In the genomic region with DNA sequence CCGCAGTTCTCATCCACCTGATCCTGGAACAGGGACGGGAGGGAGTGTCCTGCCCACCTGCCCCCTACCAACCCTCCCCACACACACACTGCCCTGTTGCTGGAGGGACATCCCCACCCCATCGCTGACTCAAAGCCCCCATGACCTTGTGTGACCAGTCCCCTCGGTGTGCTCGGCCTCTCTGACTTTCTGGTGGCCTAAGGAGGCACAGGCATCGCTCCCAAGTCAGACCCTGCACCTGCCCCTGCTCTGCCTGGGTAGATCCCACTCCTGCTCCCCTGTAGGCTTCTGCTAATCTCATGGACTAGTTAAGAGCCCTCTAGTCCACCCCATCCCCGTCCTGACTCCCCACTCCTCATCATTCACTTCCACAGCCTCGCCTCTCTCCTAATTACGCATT, we compare ENCODE assay signal across 23 cellular contexts. TPM values are rescaled to one million over a fixed set of nuclear protein-coding genes. Genes with fewer than 3 reads are reported as not detected.
A peak's percentile ranks its signal among the peaks of the same experiment; 100 is the strongest.
DNase-seq lines count a peak whose midpoint lies in the region; ATAC-seq and TF ChIP-seq lines count a peak whose summit lies in the region.
"Had no signal": no experiment of that assay in that cellular context is flagged by ENCODE, and none has a peak within 500 bp of the region (broad histone marks: within the 10 kb centered on the region; RNA-seq: fewer than 3 reads in every experiment).

No MANE protein-coding gene starts in this region.

- no peak overlapping the region for H3K4me3 ChIP-seq in esophagus muscularis mucosa
- H3K4me3 ChIP-seq: A549; BLaER1 treated with 17β-estradiol and CSF1 and Interleukin-3, amounts not matched to agents 10 nM and 100 nM; GM12878 had no signal

- TF ChIP-seq POLR2A in esophagus muscularis mucosa (IDR thresholded peaks at IDR 0.05; ENCODE audit: low read depth), result no peak

- no peak overlapping the region for H3K4me3 Mint-ChIP-seq in activated CD8-positive, alpha-beta memory T cell treated with anti-CD3 and anti-CD28 coated beads, Interleukin-2, amount 10 ng/mL, durations not matched to agents 7 days and 5 days
- H3K4me3 Mint-ChIP-seq in T-cell, result no peak overlapping the region
- H3K4me3 Mint-ChIP-seq: B cell; CD4-positive, alpha-beta memory T cell; CD4-positive, CD25-positive, alpha-beta regulatory T cell; CD8-positive, alpha-beta memory T cell had no signal

- H3K9me3 ChIP-seq in esophagus muscularis mucosa, result no peaks in the 10 kb centered on the region
- H3K9me3 ChIP-seq: A549; BLaER1 treated with 17β-estradiol and CSF1 and Interleukin-3, amounts not matched to agents 10 nM and 100 nM had no signal

- CTCF ChIA-PET in activated CD8-positive, alpha-beta memory T cell treated with anti-CD3 and anti-CD28 coated beads, Interleukin-2, amount 10 ng/mL, durations not matched to agents 7 days and 5 days (lab: Charles Lee), result no interaction called here
- CTCF ChIA-PET in T-cell (lab: Charles Lee), result no interaction called here

- H3K27me3 ChIP-seq in esophagus muscularis mucosa, result no peaks in the 10 kb centered on the region
- H3K27me3 ChIP-seq: BLaER1 treated with 17β-estradiol and CSF1 and Interleukin-3, amounts not matched to agents 10 nM and 100 nM had no signal

- WGBS in esophagus muscularis mucosa, result 87% methylated on average over 9 of the region's 9 CpGs

- H3K27ac ChIP-seq in esophagus muscularis mucosa (replicated peaks in 1 of 4), result no peak overlapping the region
- H3K27ac ChIP-seq: 22Rv1; A549; BLaER1 treated with 17β-estradiol and CSF1 and Interleukin-3, amounts not matched to agents 10 nM and 100 nM; C4-2B had no signal

- no peaks in the 10 kb centered on the region for H3K4me1 Mint-ChIP-seq in activated CD8-positive, alpha-beta memory T cell treated with anti-CD3 and anti-CD28 coated beads, Interleukin-2, amount 10 ng/mL, durations not matched to agents 7 days and 5 days
- H3K4me1 Mint-ChIP-seq in T-cell, result no peaks in the 10 kb centered on the region
- H3K4me1 Mint-ChIP-seq: B cell; CD4-positive, alpha-beta memory T cell; CD4-positive, CD25-positive, alpha-beta regulatory T cell; CD8-positive, alpha-beta memory T cell had no signal

- TF ChIP-seq CTCF in esophagus muscularis mucosa (IDR thresholded peaks at IDR 0.05), result no peak

- H3K36me3 Mint-ChIP-seq in activated CD8-positive, alpha-beta memory T cell treated with anti-CD3 and anti-CD28 coated beads, Interleukin-2, amount 10 ng/mL, durations not matched to agents 7 days and 5 days, result no peaks in the 10 kb centered on the region
- no peaks in the 10 kb centered on the region for H3K36me3 Mint-ChIP-seq in T-cell
- H3K36me3 Mint-ChIP-seq: CD4-positive, alpha-beta memory T cell; CD4-positive, CD25-positive, alpha-beta regulatory T cell; CD8-positive, alpha-beta memory T cell had no signal

- H3K4me1 ChIP-seq in esophagus muscularis mucosa, result no peaks in the 10 kb centered on the region
- H3K4me1 ChIP-seq: A549; BLaER1 treated with 17β-estradiol and CSF1 and Interleukin-3, amounts not matched to agents 10 nM and 100 nM had no signal

- ATAC-seq in activated CD8-positive, alpha-beta memory T cell treated with anti-CD3 and anti-CD28 coated beads, Interleukin-2, amount 10 ng/mL, durations not matched to agents 7 days and 5 days, result no peak
- ATAC-seq in T-cell (replicated peaks in 1 of 4) (no peak), GM21737 (IDR thresholded peaks at IDR 0.05; ENCODE audit: unreplicated experiment) (no peak)
- ATAC-seq: A549, GM12878 had no signal

- no peaks in the 10 kb centered on the region for H3K27me3 Mint-ChIP-seq in activated CD8-positive, alpha-beta memory T cell treated with anti-CD3 and anti-CD28 coated beads, Interleukin-2, amount 10 ng/mL, durations not matched to agents 7 days and 5 days
- H3K27me3 Mint-ChIP-seq in T-cell, result peaks cover 0 to 3% of the 10 kb centered on the region in 2 donors
- H3K27me3 Mint-ChIP-seq: B cell; CD4-positive, alpha-beta memory T cell; CD4-positive, CD25-positive, alpha-beta regulatory T cell; CD8-positive, alpha-beta memory T cell had no signal

- peak; percentile 38 for DNase-seq in activated CD8-positive, alpha-beta memory T cell treated with anti-CD3 and anti-CD28 coated beads for 24 hours
- DNase-seq in activated CD8-positive, alpha-beta memory T cell treated with anti-CD3 and anti-CD28 coated beads, Interleukin-2, amount 10 ng/mL, durations not matched to agents 7 days and 5 days, result no peak
- peak; percentile 88 for DNase-seq in esophagus muscularis mucosa (ENCODE audit: extremely low spot score)
- no peak for DNase-seq in T-cell
- DNase-seq: AML-193; CD4-positive, alpha-beta memory T cell; CD4-positive, CD25-positive, alpha-beta regulatory T cell; CD8-positive, alpha-beta memory T cell; COR-L47; DMS 273 treated with DMSO at 0.1 percent for 48 hours; DMS153; DMS53; DMS79; DND-41; EL; GDM1 had no signal

- POLR2A ChIA-PET in T-cell (lab: Charles Lee), result no interaction called here

- intact Hi-C loops in esophagus muscularis mucosa (cut with DNase I), result no loop called here

- no peak overlapping the region for H3K27ac Mint-ChIP-seq in activated CD8-positive, alpha-beta memory T cell treated with anti-CD3 and anti-CD28 coated beads, Interleukin-2, amount 10 ng/mL, durations not matched to agents 7 days and 5 days
- no peak overlapping the region for H3K27ac Mint-ChIP-seq in T-cell
- H3K27ac Mint-ChIP-seq: B cell; CD4-positive, alpha-beta memory T cell; CD4-positive, CD25-positive, alpha-beta regulatory T cell; CD8-positive, alpha-beta memory T cell had no signal

- TF ChIP-seq EP300 in esophagus muscularis mucosa (IDR thresholded peaks at IDR 0.05), result no peak

- no peaks in the 10 kb centered on the region for H3K36me3 ChIP-seq in esophagus muscularis mucosa
- H3K36me3 ChIP-seq: BLaER1 treated with 17β-estradiol and CSF1 and Interleukin-3, amounts not matched to agents 10 nM and 100 nM had no signal

- H3K9me3 Mint-ChIP-seq in activated CD8-positive, alpha-beta memory T cell treated with anti-CD3 and anti-CD28 coated beads, Interleukin-2, amount 10 ng/mL, durations not matched to agents 7 days and 5 days (ENCODE audit: low read depth), result peaks cover 2% of the 10 kb centered on the region
- peaks cover 0 to 3% (median 0%) of the 10 kb centered on the region in 3 donors for H3K9me3 Mint-ChIP-seq in T-cell

RNA-seq across cellular contexts. Expression of a gene that starts 58.8 kb away (rescaled TPM):
- under 1 TPM in 1 of 2 experiments, not detected in 1; 0.07 TPM for total RNA-seq in activated CD8-positive, alpha-beta memory T cell treated with anti-CD3 and anti-CD28 coated beads, Interleukin-2, amount 10 ng/mL, durations not matched to agents 7 days and 5 days
- total RNA-seq in esophagus muscularis mucosa (10 to 100 TPM; 41.4 to 60.3 (median 55.3) TPM), T-cell (under 1 TPM; 0.18 to 0.53 (median 0.37) TPM)
- total RNA-seq: B cell had no signal

Comparison
In these comparisons a context has a peak if more than half of its experiments do, and no peak if none do; other contexts are left out.
1. DNase-seq: peak in activated CD8-positive, alpha-beta memory T cell treated with anti-CD3 and anti-CD28 coated beads for 24 hours (single experiment) and esophagus muscularis mucosa (single experiment); none in activated CD8-positive, alpha-beta memory T cell treated with anti-CD3 and anti-CD28 coated beads, Interleukin-2, amount 10 ng/mL, durations not matched to agents 7 days and 5 days (single experiment) and T-cell (0 of 34).
2. RNA of a gene that starts 58.8 kb away (total RNA-seq): 41.4 to 60.3 TPM in esophagus muscularis mucosa; 0.18 to 0.53 TPM in T-cell and 0.07 TPM in activated CD8-positive, alpha-beta memory T cell treated with anti-CD3 and anti-CD28 coated beads, Interleukin-2, amount 10 ng/mL, durations not matched to agents 7 days and 5 days; every median in the first group is over 10 times any median in the second.